20 cellular contexts compared by ENCODE assay signal in the genomic region with DNA sequence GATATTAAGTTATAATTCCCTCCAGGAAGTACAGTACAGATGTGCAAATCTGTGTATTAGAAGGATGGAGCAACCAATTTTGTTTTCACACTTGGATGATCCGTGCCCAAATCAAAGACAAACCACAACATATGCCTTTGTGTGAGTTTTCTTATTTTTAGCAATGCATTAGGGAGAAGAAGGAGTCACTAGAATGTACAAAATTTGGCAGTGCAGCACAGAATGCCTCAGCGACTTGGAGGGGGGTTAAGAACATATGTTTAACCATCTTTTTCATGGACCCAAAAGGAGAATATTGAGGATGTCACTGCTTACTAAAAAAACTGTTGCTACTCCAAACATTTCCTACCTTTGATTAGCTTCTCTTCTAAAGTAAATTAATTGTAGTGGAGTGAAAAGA. TPM values are rescaled to one million over a fixed set of nuclear protein-coding genes. Genes with fewer than 3 reads are reported as not detected.
DNase-seq lines count a peak whose midpoint lies in the region; ATAC-seq lines count a peak whose summit lies in the region.
"Had no signal": no experiment of that assay in that cellular context is flagged by ENCODE, and none has a peak within 500 bp of the region (broad histone marks: within the 10 kb centered on the region; RNA-seq: fewer than 3 reads in every experiment).

No MANE protein-coding gene starts in this region.

- H4K20me1 ChIP-seq in BLaER1, result no peaks in the 10 kb centered on the region

- H3K4me1 ChIP-seq in BLaER1, result peaks cover 35% of the 10 kb centered on the region
- H3K4me1 ChIP-seq: A549, Caco-2 had no signal

- H3K4me1 Mint-ChIP-seq in natural killer cell treated with Interleukin-12 subunit alpha and Interleukin-12 subunit beta and Interleukin-15 and Interleukin-18, amount 100 ng/mL, for 72 hours (ENCODE audit: low read depth in 2 of 2), result no peaks in the 10 kb centered on the region
- H3K4me1 Mint-ChIP-seq: B cell had no signal

- H3K9ac ChIP-seq in BLaER1, result peak overlapping the region; percentile 28; the same call in 1 of the 2 replicates

- no peaks in the 10 kb centered on the region for H3K9me3 Mint-ChIP-seq in natural killer cell treated with Interleukin-12 subunit alpha and Interleukin-12 subunit beta and Interleukin-15 and Interleukin-18, amount 100 ng/mL, for 72 hours
- H3K9me3 Mint-ChIP-seq: CD8-positive, alpha-beta T cell had no signal

- peak overlapping the region; percentile 76 for H3K4me2 ChIP-seq in BLaER1
- H3K4me2 ChIP-seq: A549 had no signal

- no peaks in the 10 kb centered on the region for H3K36me3 ChIP-seq in BLaER1

- DNase-seq in G401 (ENCODE audit: low spot score), result peak; percentile 62
- peak; percentile 70 for DNase-seq in NCI-H2171 treated with DMSO at 0.1 percent for 48 hours (lab: John Stamatoyannopoulos, UW)
- DNase-seq in cerebellum (ENCODE audit: low spot score), result peak; percentile 42
- DNase-seq in activated CD8-positive, alpha-beta memory T cell treated with anti-CD3 and anti-CD28 coated beads, Interleukin-2, amount 50 U/mL, for 48 hours, result no peak
- DNase-seq in NCI-H187 (lab: John Stamatoyannopoulos, UW), result no peak
- DNase-seq in GF-D8 (lab: John Stamatoyannopoulos, UW), result no peak
- DNase-seq in natural killer cell treated with Interleukin-12 subunit alpha and Interleukin-12 subunit beta and Interleukin-15 and Interleukin-18, amount 100 ng/mL, for 72 hours (ENCODE audit: low spot score), result no peak
- DNase-seq: AML-193; Caco-2; Calu3; CD4-positive, alpha-beta T cell; CD8-positive, alpha-beta T cell; DMS79 treated with DMSO at 0.1 percent for 48 hours; GDM1 had no signal

- ATAC-seq in natural killer cell treated with Interleukin-12 subunit alpha and Interleukin-12 subunit beta and Interleukin-15 and Interleukin-18, amount 100 ng/mL, for 72 hours, result no peak
- ATAC-seq: A549; CD8-positive, alpha-beta T cell had no signal

- H3K36me3 Mint-ChIP-seq in natural killer cell treated with Interleukin-12 subunit alpha and Interleukin-12 subunit beta and Interleukin-15 and Interleukin-18, amount 100 ng/mL, for 72 hours, result no peaks in the 10 kb centered on the region
- H3K36me3 Mint-ChIP-seq: CD8-positive, alpha-beta T cell had no signal

- H3K9me3 ChIP-seq in BLaER1, result no peaks in the 10 kb centered on the region
- H3K9me3 ChIP-seq: A549, Caco-2 had no signal

- peak overlapping the region; percentile 38; the same call in 1 of the 2 replicates for H3K27ac ChIP-seq in BLaER1
- H3K27ac ChIP-seq: 22Rv1, A549, C4-2B had no signal

- H3K4me3 ChIP-seq in BLaER1, result no peak overlapping the region; the same call in 1 of the 2 replicates
- H3K4me3 ChIP-seq: A549 had no signal

- in situ Hi-C loops in G401 (cut with HindIII; ENCODE audit: low sequenced_read_pairs), result no loop called here

- no peaks in the 10 kb centered on the region for H3K27me3 ChIP-seq in BLaER1

- H3K4me3 Mint-ChIP-seq in natural killer cell treated with Interleukin-12 subunit alpha and Interleukin-12 subunit beta and Interleukin-15 and Interleukin-18, amount 100 ng/mL, for 72 hours, result no peak overlapping the region
- H3K4me3 Mint-ChIP-seq: B cell; CD4-positive, alpha-beta T cell; CD8-positive, alpha-beta T cell had no signal

- peaks cover 0 to 5% of the 10 kb centered on the region in 2 donors for H3K27me3 Mint-ChIP-seq in natural killer cell treated with Interleukin-12 subunit alpha and Interleukin-12 subunit beta and Interleukin-15 and Interleukin-18, amount 100 ng/mL, for 72 hours
- H3K27me3 Mint-ChIP-seq: B cell had no signal

- no peak overlapping the region for H3K27ac Mint-ChIP-seq in natural killer cell treated with Interleukin-12 subunit alpha and Interleukin-12 subunit beta and Interleukin-15 and Interleukin-18, amount 100 ng/mL, for 72 hours
- H3K27ac Mint-ChIP-seq: B cell; CD4-positive, alpha-beta T cell; CD8-positive, alpha-beta T cell had no signal

RNA-seq across cellular contexts. Expression of gene DAB1, which starts 45.3 kb away (rescaled TPM):
- not detected in 2 replicates for total RNA-seq in G401 (2014; rRNA removed; shearing (Covaris generic))
- total RNA-seq in cerebellum, result 71.6 TPM
- total RNA-seq in natural killer cell treated with Interleukin-12 subunit alpha and Interleukin-12 subunit beta and Interleukin-15 and Interleukin-18, amount 100 ng/mL, for 72 hours, result not detected
- total RNA-seq: A172, B cell, Calu3 had no signal

Comparison
In these comparisons a context has a peak if more than half of its experiments do, and no peak if none do; other contexts are left out.
1. DNase-seq: peak in G401 (single experiment), NCI-H2171 treated with DMSO at 0.1 percent for 48 hours (single experiment) and cerebellum (single experiment); none in activated CD8-positive, alpha-beta memory T cell treated with anti-CD3 and anti-CD28 coated beads, Interleukin-2, amount 50 U/mL, for 48 hours (single experiment), NCI-H187 (0 of 2), GF-D8 (single experiment) and natural killer cell treated with Interleukin-12 subunit alpha and Interleukin-12 subunit beta and Interleukin-15 and Interleukin-18, amount 100 ng/mL, for 72 hours (single experiment).
2. RNA of gene DAB1, which starts 45.3 kb away (total RNA-seq): 71.6 TPM in cerebellum (single experiment); not detected in G401 and not detected in natural killer cell treated with Interleukin-12 subunit alpha and Interleukin-12 subunit beta and Interleukin-15 and Interleukin-18, amount 100 ng/mL, for 72 hours; every median in the first group is over 10 times any median in the second.